ENCODE assay signal across 15 cellular contexts in genomic region chr19:16035601-16036297, GRCh38. TPM values are rescaled to one million over a fixed set of nuclear protein-coding genes. Genes with fewer than 3 reads are reported as not detected.
DNase-seq lines count a peak whose midpoint lies in the region; ATAC-seq and TF ChIP-seq lines count a peak whose summit lies in the region.
"Had no signal": no experiment of that assay in that cellular context is flagged by ENCODE, and none has a peak within 500 bp of the region (broad histone marks: within the 10 kb centered on the region; RNA-seq: fewer than 3 reads in every experiment).

No MANE protein-coding gene starts in this region.

- H3K4me3 Mint-ChIP-seq in natural killer cell = no peak overlapping the region
- no peak overlapping the region for H3K4me3 Mint-ChIP-seq in natural killer cell treated with Interleukin-12 subunit alpha and Interleukin-12 subunit beta and Interleukin-15 and Interleukin-18, amount 100 ng/mL, for 72 hours
- H3K4me3 Mint-ChIP-seq in endodermal cell = no peak overlapping the region
- H3K4me3 Mint-ChIP-seq: CD4-positive, CD25-positive, alpha-beta regulatory T cell had no signal

- WGBS in endodermal cell (ENCODE audit: insufficient coverage in 1 of 2, insufficient read length in 1 of 2), 2 experiments = 80 to 86% methylated on average over 15 to 28 of the region's 28 CpGs
- no CpG with 5 or more reads among the region's 28 CpGs for WGBS in neuronal stem cell (ENCODE audit: extremely low coverage in 2 of 2, insufficient read length in 2 of 2, insufficient replicate concordance in 1 of 2), 2 donors

- H3K4me1 ChIP-seq in endodermal cell (ENCODE audit: control insufficient read depth, insufficient read depth, low read length) (no peaks in the 10 kb centered on the region), neuronal stem cell (ENCODE audit: control insufficient read depth in 2 of 2, insufficient read depth in 1 of 2, low read depth in 1 of 2, low read length in 2 of 2) (no peaks in the 10 kb centered on the region)
- H3K4me1 ChIP-seq: HAP-1 had no signal

- no peak overlapping the region for H3K18ac ChIP-seq in neuronal stem cell (ENCODE audit: low read length)

- peak; percentile 12 for DNase-seq in natural killer cell
- DNase-seq in natural killer cell treated with Interleukin-12 subunit alpha and Interleukin-12 subunit beta and Interleukin-15 and Interleukin-18, amount 100 ng/mL, for 72 hours (ENCODE audit: low spot score) = no peak
- peak; percentile 34 for DNase-seq in endodermal cell
- no peak for DNase-seq in neuronal stem cell (ENCODE audit: low spot score)
- DNase-seq in hepatic stellate cell (ENCODE audit: low spot score) = no peak
- DNase-seq in putamen (ENCODE audit: low spot score) = no peak
- no peak for DNase-seq in stimulated activated CD4-positive, alpha-beta T cell treated with anti-CD3 and anti-CD28 coated beads, Interleukin-4, amount 100 ng/mL, for 1 hour
- DNase-seq: ACHN; CD4-positive, CD25-positive, alpha-beta regulatory T cell; DMS 273 treated with DMSO at 0.1 percent for 48 hours had no signal

- no peaks in the 10 kb centered on the region for H3K9me3 ChIP-seq in endodermal cell (ENCODE audit: control insufficient read depth, low read length)
- peaks cover 0 to 14% of the 10 kb centered on the region in 2 donors for H3K9me3 ChIP-seq in neuronal stem cell (replicated peaks in 1 of 2; ENCODE audit: control insufficient read depth in 2 of 2, insufficient read depth in 1 of 2, low read depth in 1 of 2, low read length in 2 of 2)
- H3K9me3 ChIP-seq: BLaER1 treated with 17β-estradiol and CSF1 and Interleukin-3, amounts not matched to agents 10 nM and 100 nM; HAP-1 had no signal

- no peak overlapping the region for H4K8ac ChIP-seq in neuronal stem cell (ENCODE audit: low read depth, low read length)

- no peak overlapping the region for H2BK120ac ChIP-seq in neuronal stem cell (ENCODE audit: low read depth, low read length)

- no peak for ATAC-seq in natural killer cell
- ATAC-seq in natural killer cell treated with Interleukin-12 subunit alpha and Interleukin-12 subunit beta and Interleukin-15 and Interleukin-18, amount 100 ng/mL, for 72 hours = no peak
- ATAC-seq in GM21529 (IDR thresholded peaks at IDR 0.05; ENCODE audit: unreplicated experiment) = no peak
- ATAC-seq: GM12878, HepG2 had no signal

- H2AFZ ChIP-seq in neuronal stem cell (ENCODE audit: low read length) = no peak overlapping the region

- peak overlapping the region; percentile 39 for H2BK5ac ChIP-seq in neuronal stem cell (ENCODE audit: low read length)

- intact Hi-C loops in natural killer cell (cut with micrococcal nuclease) = no loop called here

- H3K36me3 ChIP-seq in endodermal cell (ENCODE audit: control insufficient read depth, insufficient read depth, low read length) = no peaks in the 10 kb centered on the region
- no peaks in the 10 kb centered on the region for H3K36me3 ChIP-seq in neuronal stem cell (replicated peaks in 1 of 2; ENCODE audit: control insufficient read depth in 2 of 2, insufficient read depth in 2 of 2, low read length in 2 of 2)
- H3K36me3 ChIP-seq: BLaER1 treated with 17β-estradiol and CSF1 and Interleukin-3, amounts not matched to agents 10 nM and 100 nM; HAP-1 had no signal

- no peak overlapping the region for H4K91ac ChIP-seq in neuronal stem cell (ENCODE audit: low read depth, low read length, poor library complexity)

- H3K27ac ChIP-seq in endodermal cell (ENCODE audit: low read depth, low read length) (no peak overlapping the region), neuronal stem cell (replicated peaks; ENCODE audit: low read length) (no peak overlapping the region)
- H3K27ac ChIP-seq: BLaER1 treated with 17β-estradiol and CSF1 and Interleukin-3, amounts not matched to agents 10 nM and 100 nM had no signal

- H2AK5ac ChIP-seq in neuronal stem cell (ENCODE audit: low read depth, low read length) = no peak overlapping the region

- H3K4me3 ChIP-seq in endodermal cell (ENCODE audit: low read length) (no peak overlapping the region), neuronal stem cell (ENCODE audit: low read length in 2 of 2) (peak overlapping the region in 1 of 2 donors; percentile 21)
- H3K4me3 ChIP-seq: BLaER1 treated with 17β-estradiol and CSF1 and Interleukin-3, amounts not matched to agents 10 nM and 100 nM; GM12878; HAP-1 had no signal

- H3K27me3 ChIP-seq in endodermal cell (ENCODE audit: control insufficient read depth, insufficient read depth, low read length, poor library complexity, severe bottlenecking) (no peaks in the 10 kb centered on the region), neuronal stem cell (ENCODE audit: control insufficient read depth in 3 of 3, insufficient read depth in 3 of 3, low read depth in 1 of 3, low read length in 3 of 3) (peaks cover 0 to 29% (median 0%) of the 10 kb centered on the region in 3 experiments)
- H3K27me3 ChIP-seq: BLaER1 treated with 17β-estradiol and CSF1 and Interleukin-3, amounts not matched to agents 10 nM and 100 nM had no signal

- no peak overlapping the region for H2BK12ac ChIP-seq in neuronal stem cell (ENCODE audit: low read length)

- no peak overlapping the region for H3K9ac ChIP-seq in endodermal cell (ENCODE audit: extremely low read depth, low read length, poor library complexity, severe bottlenecking)
- H3K9ac ChIP-seq in neuronal stem cell (ENCODE audit: low read depth, low read length, poor library complexity) = peak overlapping the region; percentile 25
- H3K9ac ChIP-seq: BLaER1 treated with 17β-estradiol and CSF1 and Interleukin-3, amounts not matched to agents 10 nM and 100 nM had no signal

- no peak overlapping the region for H3K27ac Mint-ChIP-seq in natural killer cell
- H3K27ac Mint-ChIP-seq in natural killer cell treated with Interleukin-12 subunit alpha and Interleukin-12 subunit beta and Interleukin-15 and Interleukin-18, amount 100 ng/mL, for 72 hours = no peak overlapping the region
- no peak overlapping the region for H3K27ac Mint-ChIP-seq in endodermal cell
- H3K27ac Mint-ChIP-seq: CD4-positive, CD25-positive, alpha-beta regulatory T cell had no signal

- no peak overlapping the region for H3K4ac ChIP-seq in neuronal stem cell (ENCODE audit: low read length)

- H3K23ac ChIP-seq in neuronal stem cell (ENCODE audit: low read depth, low read length, poor library complexity) = peak overlapping the region; percentile 55

- H3K4me1 Mint-ChIP-seq in natural killer cell (no peaks in the 10 kb centered on the region), endodermal cell (no peaks in the 10 kb centered on the region)
- H3K4me1 Mint-ChIP-seq in natural killer cell treated with Interleukin-12 subunit alpha and Interleukin-12 subunit beta and Interleukin-15 and Interleukin-18, amount 100 ng/mL, for 72 hours (ENCODE audit: low read depth in 2 of 2) = no peaks in the 10 kb centered on the region

- H3K4me2 ChIP-seq in neuronal stem cell (ENCODE audit: insufficient read depth, low read length, poor library complexity, severe bottlenecking) = no peak overlapping the region
- H3K4me2 ChIP-seq: BLaER1 treated with 17β-estradiol and CSF1 and Interleukin-3, amounts not matched to agents 10 nM and 100 nM had no signal

- no peaks in the 10 kb centered on the region for H3K36me3 Mint-ChIP-seq in natural killer cell
- H3K36me3 Mint-ChIP-seq in natural killer cell treated with Interleukin-12 subunit alpha and Interleukin-12 subunit beta and Interleukin-15 and Interleukin-18, amount 100 ng/mL, for 72 hours = no peaks in the 10 kb centered on the region
- no peaks in the 10 kb centered on the region for H3K36me3 Mint-ChIP-seq in endodermal cell (ENCODE audit: low read depth)
- H3K36me3 Mint-ChIP-seq: CD4-positive, CD25-positive, alpha-beta regulatory T cell had no signal

- H2BK15ac ChIP-seq in neuronal stem cell (ENCODE audit: low read length) = no peak overlapping the region

- TF ChIP-seq CTCF in natural killer cell (IDR thresholded peaks at IDR 0.05) (no peak), endodermal cell (conservative IDR thresholded peaks at IDR 0.05) (no peak)

- peaks cover 0 to 3% of the 10 kb centered on the region in 2 donors for H3K27me3 Mint-ChIP-seq in natural killer cell (ENCODE audit: low read depth in 2 of 2)
- no peaks in the 10 kb centered on the region for H3K27me3 Mint-ChIP-seq in natural killer cell treated with Interleukin-12 subunit alpha and Interleukin-12 subunit beta and Interleukin-15 and Interleukin-18, amount 100 ng/mL, for 72 hours
- H3K27me3 Mint-ChIP-seq in endodermal cell (ENCODE audit: insufficient read depth) = no peaks in the 10 kb centered on the region
- H3K27me3 Mint-ChIP-seq: CD4-positive, CD25-positive, alpha-beta regulatory T cell had no signal

- H3K9me3 Mint-ChIP-seq in natural killer cell (no peaks in the 10 kb centered on the region), endodermal cell (peaks cover 57% of the 10 kb centered on the region)
- no peaks in the 10 kb centered on the region for H3K9me3 Mint-ChIP-seq in natural killer cell treated with Interleukin-12 subunit alpha and Interleukin-12 subunit beta and Interleukin-15 and Interleukin-18, amount 100 ng/mL, for 72 hours

- H3K79me1 ChIP-seq in neuronal stem cell (ENCODE audit: low read depth, low read length) = peaks cover 4% of the 10 kb centered on the region

- peak overlapping the region; percentile 25 for H3K14ac ChIP-seq in neuronal stem cell (ENCODE audit: low read length)

RNA-seq across cellular contexts. Expression of gene TPM4, which starts 40.5 kb away (rescaled TPM):
- total RNA-seq in natural killer cell = 100 to 1,000 TPM; 239 to 283 (median 266) TPM
- total RNA-seq in natural killer cell treated with Interleukin-12 subunit alpha and Interleukin-12 subunit beta and Interleukin-15 and Interleukin-18, amount 100 ng/mL, for 72 hours = 100 to 1,000 TPM; 462 to 510 TPM
- 100 to 1,000 TPM; 387 to 437 TPM for total RNA-seq in endodermal cell
- 485 TPM for polyA plus RNA-seq in endodermal cell (2013, experiment 1 of 2)
- 534 TPM for polyA plus RNA-seq in endodermal cell (2013, experiment 2 of 2)
- 413 TPM for polyA plus RNA-seq in neuronal stem cell (2013, experiment 1 of 2)
- 408 TPM for polyA plus RNA-seq in neuronal stem cell (2013, experiment 2 of 2)

Comparison
In these comparisons a context has a peak if more than half of its experiments do, and no peak if none do; other contexts are left out.
1. DNase-seq: peak in natural killer cell (single experiment) and endodermal cell (single experiment); none in natural killer cell treated with Interleukin-12 subunit alpha and Interleukin-12 subunit beta and Interleukin-15 and Interleukin-18, amount 100 ng/mL, for 72 hours (single experiment), neuronal stem cell (single experiment), hepatic stellate cell (single experiment), putamen (single experiment) and stimulated activated CD4-positive, alpha-beta T cell treated with anti-CD3 and anti-CD28 coated beads, Interleukin-4, amount 100 ng/mL, for 1 hour (single experiment).